In the genomic region with DNA sequence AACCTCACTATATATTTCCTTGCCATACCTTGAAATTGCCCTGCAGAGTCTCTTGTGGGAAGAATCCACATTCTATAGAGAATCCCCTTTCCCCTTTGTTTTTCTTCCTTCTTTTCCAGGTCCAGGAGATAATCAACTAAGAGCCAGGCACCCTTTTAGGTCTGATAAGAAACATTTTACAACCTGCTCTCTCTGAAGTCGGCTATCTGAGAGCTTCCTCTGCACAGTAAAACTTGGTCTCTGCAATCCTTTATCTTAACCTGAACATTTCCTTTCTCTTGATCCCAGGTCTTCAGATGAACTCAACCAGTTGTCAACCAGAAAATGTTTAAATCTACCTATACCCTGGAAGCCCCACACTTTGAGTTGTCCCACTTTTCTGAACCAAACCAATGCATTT, we compare ENCODE assay signal across 9 cellular contexts.
"Had no signal": no experiment of that assay in that cellular context is flagged by ENCODE, and none has a peak within 500 bp of the region (broad histone marks: within the 10 kb centered on the region; RNA-seq: fewer than 3 reads in every experiment).

No MANE protein-coding gene starts in this region.

- DNase-seq: H9, HCEC 1CT, KG1 had no signal

- H3K27ac Mint-ChIP-seq: GM23338, H9, IgD-negative memory B cell had no signal

- H3K36me3 Mint-ChIP-seq: IgD-negative memory B cell had no signal

- H3K9me3 Mint-ChIP-seq: GM23338, H9, IgD-negative memory B cell had no signal

- H3K4me3 ChIP-seq: GM23338 had no signal

- H3K4me2 ChIP-seq: GM23338 had no signal

- H3K4me3 Mint-ChIP-seq: GM23338, H9, IgD-negative memory B cell had no signal

- ATAC-seq: GM23338, HepG2 had no signal

- FAIRE-seq: H1, H54, HepG2, HTR-8/SVneo had no signal

- H2AFZ ChIP-seq: GM23338 had no signal
